In the genomic region with DNA sequence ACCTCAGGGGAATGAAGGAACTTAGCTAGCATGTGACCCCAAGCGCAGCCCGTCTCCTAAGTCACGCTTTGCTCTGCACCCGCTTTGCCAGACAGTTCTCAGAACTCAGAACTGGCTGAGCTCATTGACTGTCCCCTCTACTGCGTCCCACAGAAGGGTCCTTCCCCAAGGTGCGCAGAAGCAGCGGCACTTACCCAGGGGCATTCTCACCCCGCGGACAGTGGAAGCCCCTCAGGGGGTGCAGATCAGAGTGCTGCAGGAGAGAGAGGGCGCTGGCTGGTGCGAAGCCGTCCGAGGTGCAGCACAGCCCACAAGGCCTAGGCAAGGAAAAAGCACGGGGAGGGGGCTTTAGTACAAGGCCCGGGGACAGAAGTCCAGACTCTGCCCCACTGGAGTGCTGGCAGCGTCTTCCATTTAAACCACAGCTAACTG, we compare ENCODE assay signal across 8 cellular contexts. TPM values are rescaled to one million over a fixed set of nuclear protein-coding genes. Genes with fewer than 3 reads are reported as not detected.
DNase-seq lines count a peak whose midpoint lies in the region; ATAC-seq and TF ChIP-seq lines count a peak whose summit lies in the region.

No MANE protein-coding gene starts in this region.

- H3K9ac ChIP-seq in mucosa of rectum (ENCODE audit: low read depth in 1 of 2, low read length in 2 of 2), result peak overlapping the region; percentile 87 to 90

- no peak for DNase-seq in AG09309 (ENCODE audit: low read depth)
- peak; percentile 14 for DNase-seq in WERI-Rb-1
- DNase-seq in effector memory CD4-positive, alpha-beta T cell, result peak in 1 of 3 donors; percentile 9
- DNase-seq in vagina (ENCODE audit: extremely low spot score in 2 of 2), result no peak
- DNase-seq in H4 (ENCODE audit: low spot score), result no peak

- intact Hi-C loops in vagina (cut with DNase I), result no loop called here

- TF ChIP-seq POLR2A in vagina (IDR thresholded peaks at IDR 0.05), result no peak

- no peaks in the 10 kb centered on the region for H3K27me3 ChIP-seq in WERI-Rb-1 (ENCODE audit: insufficient read depth, low read depth, severe bottlenecking)
- no peaks in the 10 kb centered on the region for H3K27me3 ChIP-seq in effector memory CD4-positive, alpha-beta T cell (replicated peaks; ENCODE audit: control insufficient read depth, insufficient read depth, low read length, poor library complexity, severe bottlenecking)
- H3K27me3 ChIP-seq in mucosa of rectum (ENCODE audit: control insufficient read depth in 2 of 2, insufficient read depth in 2 of 2, low read length in 2 of 2), result no peaks in the 10 kb centered on the region
- no peaks in the 10 kb centered on the region for H3K27me3 ChIP-seq in vagina

- H3K36me3 ChIP-seq in WERI-Rb-1 (peaks cover 57% of the 10 kb centered on the region), mucosa of rectum (ENCODE audit: control insufficient read depth in 2 of 2, insufficient read depth in 2 of 2, low read length in 2 of 2) (peaks cover 28 to 33% of the 10 kb centered on the region in 2 donors), vagina (peaks cover 4 to 37% of the 10 kb centered on the region in 2 donors)
- peaks cover 31% of the 10 kb centered on the region for H3K36me3 ChIP-seq in effector memory CD4-positive, alpha-beta T cell (ENCODE audit: control insufficient read depth, insufficient read depth, low read length)

- peak overlapping the region; percentile 83 for H3K4me3 ChIP-seq in AG09309 (ENCODE audit: control insufficient read depth, low read depth, low read length)
- H3K4me3 ChIP-seq in WERI-Rb-1 (ENCODE audit: low read depth, low read length), result peak overlapping the region; percentile 99
- peak overlapping the region; percentile 67 for H3K4me3 ChIP-seq in effector memory CD4-positive, alpha-beta T cell (ENCODE audit: insufficient read depth, low read depth, low read length, poor library complexity, severe bottlenecking)
- peak overlapping the region; percentile 85 to 89 for H3K4me3 ChIP-seq in mucosa of rectum (ENCODE audit: low read length in 2 of 2)
- peak overlapping the region; percentile 66 to 77 for H3K4me3 ChIP-seq in vagina

- peak; percentile 32 for ATAC-seq in HG02759 (IDR thresholded peaks at IDR 0.05; ENCODE audit: unreplicated experiment)
- ATAC-seq in GM18858 (IDR thresholded peaks at IDR 0.05; ENCODE audit: unreplicated experiment), result no peak

- peaks cover 23% of the 10 kb centered on the region for H3K4me1 ChIP-seq in effector memory CD4-positive, alpha-beta T cell (ENCODE audit: control insufficient read depth, insufficient read depth, low read length, poor library complexity, severe bottlenecking)
- peaks cover 10 to 15% of the 10 kb centered on the region in 2 donors for H3K4me1 ChIP-seq in mucosa of rectum (ENCODE audit: control insufficient read depth in 2 of 2, insufficient read depth in 2 of 2, low read length in 2 of 2)
- peaks cover 23% of the 10 kb centered on the region for H3K4me1 ChIP-seq in vagina

- peak overlapping the region; percentile 86 for H3K27ac ChIP-seq in WERI-Rb-1
- peak overlapping the region; percentile 79 for H3K27ac ChIP-seq in effector memory CD4-positive, alpha-beta T cell (ENCODE audit: insufficient read depth, low read length, poor library complexity, severe bottlenecking)
- peak overlapping the region; percentile 79 to 84 for H3K27ac ChIP-seq in mucosa of rectum (ENCODE audit: low read depth in 2 of 2, low read length in 2 of 2)
- peak overlapping the region; percentile 37 for H3K27ac ChIP-seq in vagina

- no peak for TF ChIP-seq CTCF in AG09309 (IDR thresholded peaks at IDR 0.05; ENCODE audit: control insufficient read depth, insufficient read depth, low read depth, low read length, missing control alignments)
- no peak for TF ChIP-seq CTCF in WERI-Rb-1 (IDR thresholded peaks at IDR 0.05; ENCODE audit: low read depth, low read length)
- no peak for TF ChIP-seq CTCF in vagina (IDR thresholded peaks at IDR 0.05)

- H3K9me3 ChIP-seq in WERI-Rb-1 (ENCODE audit: severe bottlenecking) (no peaks in the 10 kb centered on the region), mucosa of rectum (ENCODE audit: control insufficient read depth in 2 of 2, low read length in 2 of 2) (no peaks in the 10 kb centered on the region), vagina (no peaks in the 10 kb centered on the region)
- H3K9me3 ChIP-seq in effector memory CD4-positive, alpha-beta T cell (ENCODE audit: control insufficient read depth, low read length), result no peaks in the 10 kb centered on the region

RNA-seq across cellular contexts. Expression of a gene that starts 0.8 kb away (rescaled TPM):
- 37.3 TPM for total RNA-seq in vagina
- 6.1 and 6.7 TPM in 2 replicates for total RNA-seq in H4 (2014; rRNA removed; shearing (Covaris generic))

RNA-seq across cellular contexts. Expression of a gene that starts 38.3 kb away (rescaled TPM):
- 45.2 TPM for total RNA-seq in vagina
- total RNA-seq in H4 (2014; rRNA removed; shearing (Covaris generic)), result 14.0 and 15.1 TPM in 2 replicates
